1 cellular context compared by ENCODE assay signal in genomic region chr17:63402808-63403207, GRCh38.
TF ChIP-seq lines count a peak whose summit lies in the region.

No MANE protein-coding gene starts in this region.

TF ChIP-seq in IMR-90, 13 proteins besides CTCF, POLR2A, EP300 and RAD21:
- TF ChIP-seq USF2 (IDR thresholded peaks at IDR 0.05; ENCODE audit: low read depth, low read length): no peak
- peak; percentile 22; the same call in 1 of the 2 replicates for TF ChIP-seq CEBPB (IDR thresholded peaks at IDR 0.05; ENCODE audit: low read depth, low read length)
- no peak for TF ChIP-seq SMC3 (IDR thresholded peaks at IDR 0.05; ENCODE audit: low read depth, low read length)
- TF ChIP-seq MAZ (IDR thresholded peaks at IDR 0.05; ENCODE audit: borderline replicate concordance, low read depth, low read length): no peak
- TF ChIP-seq RCOR1 (IDR thresholded peaks at IDR 0.05; ENCODE audit: insufficient replicate concordance, low read length): no peak
TF ChIP-seq in IMR-90: peak in this region for 1.
